5 cellular contexts compared by ENCODE assay signal in genomic region chr6:69706724-69707123, GRCh38.
"Had no signal": no experiment of that assay in that cellular context is flagged by ENCODE, and none has a peak within 500 bp of the region (broad histone marks: within the 10 kb centered on the region; RNA-seq: fewer than 3 reads in every experiment).

No MANE protein-coding gene starts in this region.

- ATAC-seq: GM23338 had no signal

- H3K4me3 ChIP-seq: GM23338 had no signal

- H3K27ac ChIP-seq: HL-60 had no signal

- H3K4me2 ChIP-seq: GM23338 had no signal

- DNase-seq: H9, HCEC 1CT had no signal

- H3K4me3 Mint-ChIP-seq: GM23338, H9, IgD-negative memory B cell had no signal

- H3K9me3 Mint-ChIP-seq: GM23338, H9, IgD-negative memory B cell had no signal

- H3K27me3 Mint-ChIP-seq: IgD-negative memory B cell had no signal

- H3K27ac Mint-ChIP-seq: GM23338, H9, IgD-negative memory B cell had no signal

- H3K4me1 Mint-ChIP-seq: GM23338, H9 had no signal
